ENCODE assay signal across 8 cellular contexts in the genomic region with DNA sequence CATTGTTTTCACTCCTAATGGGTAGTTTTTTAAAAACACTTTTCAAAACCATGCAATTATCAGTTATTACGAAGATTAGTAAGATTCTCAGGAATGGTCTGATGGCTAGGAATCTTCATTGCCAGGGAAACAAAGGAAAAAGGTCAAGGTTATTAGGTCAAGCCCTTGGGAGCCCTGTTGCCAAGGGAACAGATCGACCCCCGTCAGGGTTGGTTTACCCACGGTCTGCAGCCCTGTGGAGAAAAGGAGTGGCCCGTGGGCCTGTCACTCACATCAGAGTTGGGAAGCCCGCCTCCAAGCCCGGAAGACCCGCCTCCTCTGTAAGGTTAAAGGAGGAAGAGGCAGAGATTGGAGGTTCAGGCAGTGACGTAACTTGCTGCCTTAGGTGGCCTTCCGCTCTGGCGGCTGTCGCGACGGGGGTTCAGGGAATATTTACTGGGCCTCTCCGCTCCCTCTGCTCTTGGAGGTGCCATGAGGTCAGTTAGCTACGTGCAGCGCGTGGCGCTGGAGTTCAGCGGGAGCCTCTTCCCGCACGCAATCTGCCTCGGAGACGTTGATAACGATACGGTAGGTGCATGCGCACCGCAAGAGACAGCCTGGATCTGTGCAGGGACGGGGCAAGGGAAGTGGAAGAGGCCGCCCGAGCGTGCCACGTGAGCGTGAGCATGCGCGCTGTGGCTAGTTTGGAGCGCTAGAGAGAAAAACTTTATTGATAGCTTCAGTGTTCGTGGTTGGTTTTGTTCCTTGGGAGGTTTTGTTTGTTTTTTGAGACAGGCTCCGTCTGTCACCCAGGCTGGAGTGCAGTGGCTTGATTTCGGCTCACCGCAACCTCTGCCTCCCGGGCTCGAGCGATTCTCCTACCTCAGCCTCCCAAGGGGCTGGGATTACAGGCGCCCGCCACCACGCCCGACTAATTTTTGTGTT. TPM values are rescaled to one million over a fixed set of nuclear protein-coding genes. Genes with fewer than 3 reads are reported as not detected.
DNase-seq lines count a peak whose midpoint lies in the region; ATAC-seq and TF ChIP-seq lines count a peak whose summit lies in the region.

TSS of gene ITFG2 (plus strand) at position 379 of the 924 bp plus-strand sequence. CDS start at position 472, 93 bp downstream.

- H3K27me3 ChIP-seq in left ventricle myocardium inferior (ENCODE audit: low read depth), result no peaks in the 10 kb centered on the region

- H3K27ac Mint-ChIP-seq in progenitor cell of endocrine pancreas, result peak within 1 kb of the TSS; percentile 100

- intact Hi-C loops in left ventricle myocardium inferior (cut with micrococcal nuclease), result no loop called here

- no peaks in the 10 kb centered on the region for H3K9me3 ChIP-seq in left ventricle myocardium inferior (replicated peaks)

- no peaks in the 10 kb centered on the region for H3K9me3 Mint-ChIP-seq in progenitor cell of endocrine pancreas (ENCODE audit: low read depth)

- H3K27ac ChIP-seq in angular gyrus (ENCODE audit: low read depth, low read length) (peak within 1 kb of the TSS; percentile 100), left ventricle myocardium inferior (replicated peaks) (peak within 1 kb of the TSS; percentile 99)

- H3K27me3 Mint-ChIP-seq in progenitor cell of endocrine pancreas, result no peaks in the 10 kb centered on the region

- peaks cover 19% of the 10 kb centered on the region for H3K36me3 ChIP-seq in left ventricle myocardium inferior

- peak; percentile 94 for ATAC-seq in GM18498 (IDR thresholded peaks at IDR 0.05; ENCODE audit: unreplicated experiment)
- peak; percentile 97 for ATAC-seq in HG02938 (IDR thresholded peaks at IDR 0.05; ENCODE audit: unreplicated experiment)

- DNase-seq in NCI-H187 (lab: John Stamatoyannopoulos, UW), result peak; percentile 94 to 96
- peak; percentile 80 to 99 (median 93) for DNase-seq in T-helper 2 cell
- peak; percentile 98 for DNase-seq in left ventricle myocardium inferior
- peak; percentile 98 for DNase-seq in progenitor cell of endocrine pancreas (ENCODE audit: low spot score, unreplicated experiment)
- DNase-seq in ureter (ENCODE audit: low spot score), result peak; percentile 98

- H3K4me3 ChIP-seq in left ventricle myocardium inferior, result peak within 1 kb of the TSS; percentile 90

- TF ChIP-seq CTCF in left ventricle myocardium inferior (IDR thresholded peaks at IDR 0.05; ENCODE audit: borderline replicate concordance) (no peak), progenitor cell of endocrine pancreas (IDR thresholded peaks at IDR 0.05; ENCODE audit: unreplicated experiment) (no peak)

- H3K4me1 Mint-ChIP-seq in progenitor cell of endocrine pancreas (ENCODE audit: low read depth), result peaks cover 14% of the 10 kb centered on the region

- peak within 1 kb of the TSS; percentile 100 for H3K4me3 Mint-ChIP-seq in progenitor cell of endocrine pancreas (ENCODE audit: low read depth)

- peaks cover 27% of the 10 kb centered on the region for H3K4me1 ChIP-seq in left ventricle myocardium inferior

- H3K36me3 Mint-ChIP-seq in progenitor cell of endocrine pancreas (ENCODE audit: insufficient read depth), result peaks cover 7% of the 10 kb centered on the region

RNA-seq across cellular contexts. Expression of gene ITFG2, which starts in this region (rescaled TPM):
- 12.4 TPM for total RNA-seq in left ventricle myocardium inferior
- 85.3 and 89.3 TPM in 2 replicates for total RNA-seq in progenitor cell of endocrine pancreas
- total RNA-seq in ureter, result 83.6 TPM

Comparison
In these comparisons a context has a peak if more than half of its experiments do, and no peak if none do; other contexts are left out.
1. Peak in every context shown above with its lines: DNase-seq, ATAC-seq, H3K4me3 ChIP-seq and H3K27ac ChIP-seq.